ENCODE assay signal across 37 cellular contexts in genomic region chr9:112900901-112901300, GRCh38. TPM values are rescaled to one million over a fixed set of nuclear protein-coding genes. Genes with fewer than 3 reads are reported as not detected.
"Had no signal": no experiment of that assay in that cellular context is flagged by ENCODE, and none has a peak within 500 bp of the region (broad histone marks: within the 10 kb centered on the region; RNA-seq: fewer than 3 reads in every experiment).

No MANE protein-coding gene starts in this region.

- ATAC-seq: activated CD8-positive, alpha-beta T cell treated with anti-CD3 and anti-CD28 coated beads for 36 hours; activated naive CD4-positive, alpha-beta T cell treated with anti-CD3 and anti-CD28 coated beads, Interleukin-2, amount 50 U/mL, for 72 hours; activated T-cell treated with anti-CD3 and anti-CD28 coated beads, Interleukin-2, amount 50 U/mL, for 4 hours; activated T-cell treated with anti-CD3 and anti-CD28 coated beads, Interleukin-2, amount 50 U/mL, for 72 hours; activated T-helper 17 cell treated with anti-CD3 and anti-CD28 coated beads, Interleukin-2, amount 50 U/mL, for 72 hours; body of pancreas had no signal

- H3K9me3 Mint-ChIP-seq: activated B cell treated with CpG ODN at 0.5 μM for 24 hours; activated CD4-positive, alpha-beta memory T cell treated with anti-CD3 and anti-CD28 coated beads for 36 hours; activated naive CD4-positive, alpha-beta T cell treated with anti-CD3 and anti-CD28 coated beads for 36 hours; activated naive CD8-positive, alpha-beta T cell treated with anti-CD3 and anti-CD28 coated beads for 36 hours; activated T-cell treated with anti-CD3 and anti-CD28 coated beads, Interleukin-2, amount 50 U/mL, for 4 hours; T-helper 1 cell treated with Interleukin-12 subunit alpha and Interleukin-12 subunit beta and Interleukin-4 antibody, amounts not matched to agents 30 μg/mL and 1 μg/mL, for 36 hours; T-helper 2 cell treated with Interferon-gamma antibody and Interleukin-4, amounts not matched to agents 5 μg/mL and 100 μg/mL, for 36 hours had no signal

- H3K27me3 ChIP-seq: adrenal gland, body of pancreas, brain microvascular endothelial cell, breast epithelium had no signal

- H3K4me1 ChIP-seq: adrenal gland, body of pancreas, breast epithelium had no signal

- H3K9me3 ChIP-seq: adrenal gland, body of pancreas, breast epithelium had no signal

- FAIRE-seq: astrocyte, TTC549 had no signal

- H3K27ac ChIP-seq: body of pancreas, brain microvascular endothelial cell, breast epithelium, VCaP had no signal

- H3K4me3 Mint-ChIP-seq: activated B cell treated with CpG ODN at 0.5 μM for 24 hours; activated CD4-positive, alpha-beta memory T cell treated with anti-CD3 and anti-CD28 coated beads for 36 hours; activated CD4-positive, alpha-beta T cell treated with anti-CD3 and anti-CD28 coated beads, Interleukin-2, amount 10 ng/mL, durations not matched to agents 24 days and 14 days; activated CD8-positive, alpha-beta T cell treated with anti-CD3 and anti-CD28 coated beads for 36 hours; activated naive CD4-positive, alpha-beta T cell treated with anti-CD3 and anti-CD28 coated beads for 36 hours; activated naive CD8-positive, alpha-beta T cell treated with anti-CD3 and anti-CD28 coated beads for 36 hours; activated T-cell treated with anti-CD3 and anti-CD28 coated beads, Interleukin-2, amount 50 U/mL, for 4 hours; activated T-cell treated with anti-CD3 and anti-CD28 coated beads, Interleukin-2, amount 50 U/mL, for 72 hours; activated T-helper 1 cell treated with anti-CD3 and anti-CD28 coated beads, Interleukin-12 subunit alpha, Interleukin-12 subunit beta, Interleukin-2, Interleukin-4 antibody, amounts not matched to agents 30 ng/mL and 10 ng/mL and 1 ng/mL, durations not matched to agents 14 hours and 24 hours and 36 hours; activated T-helper 17 cell treated with anti-CD3 and anti-CD28 coated beads, Interleukin-2, amount 50 U/mL, for 72 hours; T-helper 1 cell treated with Interleukin-12 subunit alpha and Interleukin-12 subunit beta and Interleukin-4 antibody, amounts not matched to agents 30 μg/mL and 1 μg/mL, for 36 hours; T-helper 2 cell treated with Interferon-gamma antibody and Interleukin-4, amounts not matched to agents 5 μg/mL and 100 μg/mL, for 36 hours had no signal

- H3K27ac Mint-ChIP-seq: activated B cell treated with CpG ODN at 0.5 μM for 24 hours; activated CD4-positive, alpha-beta memory T cell treated with anti-CD3 and anti-CD28 coated beads for 36 hours; activated CD4-positive, alpha-beta T cell treated with anti-CD3 and anti-CD28 coated beads, Interleukin-2, amount 10 ng/mL, durations not matched to agents 24 days and 14 days; activated CD8-positive, alpha-beta T cell treated with anti-CD3 and anti-CD28 coated beads for 36 hours; activated naive CD4-positive, alpha-beta T cell treated with anti-CD3 and anti-CD28 coated beads for 36 hours; activated naive CD4-positive, alpha-beta T cell treated with anti-CD3 and anti-CD28 coated beads, Interleukin-2, amount 50 U/mL, for 72 hours; activated naive CD8-positive, alpha-beta T cell treated with anti-CD3 and anti-CD28 coated beads for 36 hours; activated T-cell treated with anti-CD3 and anti-CD28 coated beads, Interleukin-2, amount 50 U/mL, for 72 hours; activated T-helper 1 cell treated with anti-CD3 and anti-CD28 coated beads, Interleukin-12 subunit alpha, Interleukin-12 subunit beta, Interleukin-2, Interleukin-4 antibody, amounts not matched to agents 30 ng/mL and 10 ng/mL and 1 ng/mL, durations not matched to agents 14 hours and 24 hours and 36 hours; activated T-helper 17 cell treated with anti-CD3 and anti-CD28 coated beads, Interleukin-2, amount 50 U/mL, for 72 hours; T-helper 1 cell treated with Interleukin-12 subunit alpha and Interleukin-12 subunit beta and Interleukin-4 antibody, amounts not matched to agents 30 μg/mL and 1 μg/mL, for 36 hours; T-helper 2 cell treated with Interferon-gamma antibody and Interleukin-4, amounts not matched to agents 5 μg/mL and 100 μg/mL, for 36 hours had no signal

- H3K36me3 Mint-ChIP-seq: activated CD4-positive, alpha-beta memory T cell treated with anti-CD3 and anti-CD28 coated beads for 36 hours; activated naive CD8-positive, alpha-beta T cell treated with anti-CD3 and anti-CD28 coated beads for 36 hours had no signal

- DNase-seq: activated B cell treated with CpG ODN at 0.5 μM for 24 hours; activated CD4-positive, alpha-beta memory T cell treated with anti-CD3 and anti-CD28 coated beads for 36 hours; activated CD4-positive, alpha-beta T cell treated with anti-CD3 and anti-CD28 coated beads for 4 hours; activated CD4-positive, alpha-beta T cell treated with anti-CD3 and anti-CD28 coated beads, Interleukin-2, amount 10 ng/mL, durations not matched to agents 24 days and 14 days; activated CD4-positive, alpha-beta T cell treated with anti-CD3 and anti-CD28 coated beads, Interleukin-2, amount 50 U/mL, for 1 hour; activated CD4-positive, alpha-beta T cell treated with anti-CD3 and anti-CD28 coated beads, Interleukin-2, amount 50 U/mL, for 4 hours; activated CD4-positive, CD25-positive, alpha-beta regulatory T cell treated with anti-CD3 and anti-CD28 coated beads, Interleukin-2, amount 50 U/mL, for 72 hours; activated CD8-positive, alpha-beta memory T cell treated with anti-CD3 and anti-CD28 coated beads, Interleukin-2, amount 50 U/mL, for 4 hours; activated CD8-positive, alpha-beta T cell treated with anti-CD3 and anti-CD28 coated beads for 36 hours; activated effector memory CD4-positive, alpha-beta T cell treated with anti-CD3 and anti-CD28 coated beads, Interleukin-2, amount 50 U/mL, for 16 hours; activated gamma-delta T cell treated with Interleukin-2 at 50 U/mL for 16 hours; activated naive CD4-positive, alpha-beta T cell; activated naive CD4-positive, alpha-beta T cell treated with anti-CD3 and anti-CD28 coated beads for 36 hours; activated naive CD4-positive, alpha-beta T cell treated with anti-CD3 and anti-CD28 coated beads, Interleukin-2, amount 50 U/mL, for 16 hours; activated naive CD8-positive, alpha-beta T cell treated with anti-CD3 and anti-CD28 coated beads for 36 hours; activated T-cell treated with anti-CD3 and anti-CD28 coated beads for 4 hours; activated T-cell treated with anti-CD3 and anti-CD28 coated beads, Interleukin-2, amount 50 U/mL, for 1 hour; activated T-cell treated with anti-CD3 and anti-CD28 coated beads, Interleukin-2, amount 50 U/mL, for 4 hours; activated T-cell treated with anti-CD3 and anti-CD28 coated beads, Interleukin-2, amount 50 U/mL, for 72 hours; amniotic stem cell; aorta; brain microvascular endothelial cell; central memory CD4-positive, alpha-beta T cell; T-helper 2 cell; T-helper 9 cell had no signal

- H3K36me3 ChIP-seq: adrenal gland, brain microvascular endothelial cell, breast epithelium had no signal

- H3K4me3 ChIP-seq: adrenal gland, body of pancreas, breast epithelium had no signal

RNA-seq across cellular contexts. Expression of gene SLC46A2, which starts 10.2 kb away (rescaled TPM):
- total RNA-seq: activated B cell treated with CpG ODN at 0.5 μM for 24 hours; activated CD4-positive, alpha-beta memory T cell treated with anti-CD3 and anti-CD28 coated beads for 36 hours; activated CD4-positive, alpha-beta T cell treated with anti-CD3 and anti-CD28 coated beads, Interleukin-2, amount 10 ng/mL, durations not matched to agents 24 days and 14 days; activated CD8-positive, alpha-beta memory T cell treated with anti-CD3 and anti-CD28 coated beads for 36 hours; activated CD8-positive, alpha-beta T cell treated with anti-CD3 and anti-CD28 coated beads for 36 hours; activated naive CD4-positive, alpha-beta T cell treated with anti-CD3 and anti-CD28 coated beads for 36 hours; activated naive CD4-positive, alpha-beta T cell treated with anti-CD3 and anti-CD28 coated beads, Interleukin-2, amount 50 U/mL, for 72 hours; activated naive CD8-positive, alpha-beta T cell treated with anti-CD3 and anti-CD28 coated beads for 36 hours; activated T-cell treated with anti-CD3 and anti-CD28 coated beads, Interleukin-2, amount 50 U/mL, for 4 hours; activated T-cell treated with anti-CD3 and anti-CD28 coated beads, Interleukin-2, amount 50 U/mL, for 72 hours; activated T-helper 1 cell treated with anti-CD3 and anti-CD28 coated beads, Interleukin-12 subunit alpha, Interleukin-12 subunit beta, Interleukin-2, Interleukin-4 antibody, amounts not matched to agents 30 ng/mL and 10 ng/mL and 1 ng/mL, durations not matched to agents 14 hours and 24 hours and 36 hours; activated T-helper 17 cell treated with anti-CD3 and anti-CD28 coated beads, Interleukin-2, amount 50 U/mL, for 72 hours; astrocyte had no signal
- polyA plus RNA-seq: aorta had no signal
